ENCODE assay signal across 11 cellular contexts in the genomic region with DNA sequence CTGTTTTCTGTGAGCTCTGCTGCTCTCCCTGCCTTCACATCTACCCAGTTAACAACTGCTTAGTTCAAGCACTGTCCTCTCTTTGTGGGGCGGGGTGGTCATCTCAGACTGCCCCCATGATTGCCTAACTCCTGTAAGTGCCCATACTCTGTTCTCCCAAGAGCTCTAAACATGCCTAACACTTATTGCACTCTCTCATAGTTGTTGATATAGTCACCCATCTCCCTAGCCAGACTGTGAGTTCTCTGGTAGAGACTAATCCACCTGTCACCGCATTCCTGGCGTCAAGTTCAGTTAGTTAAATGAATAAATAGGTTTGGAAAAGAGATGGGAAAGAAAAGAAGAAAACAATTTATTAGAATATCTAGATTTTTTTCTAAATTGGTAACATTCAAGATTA. TPM values are rescaled to one million over a fixed set of nuclear protein-coding genes. Genes with fewer than 3 reads are reported as not detected.
DNase-seq lines count a peak whose midpoint lies in the region; ATAC-seq, FAIRE-seq and TF ChIP-seq lines count a peak whose summit lies in the region.
"Had no signal": no experiment of that assay in that cellular context is flagged by ENCODE, and none has a peak within 500 bp of the region (broad histone marks: within the 10 kb centered on the region; RNA-seq: fewer than 3 reads in every experiment).

No MANE protein-coding gene starts in this region.

- H3K9ac ChIP-seq in GM23248: peak overlapping the region; percentile 69

- no peaks in the 10 kb centered on the region for H4K20me1 ChIP-seq in GM23248 (ENCODE audit: insufficient read depth)
- H4K20me1 ChIP-seq in hepatocyte (ENCODE audit: insufficient read depth, poor library complexity, severe bottlenecking): no peaks in the 10 kb centered on the region

- H3K4me2 ChIP-seq in GM23248 (ENCODE audit: unreplicated experiment): peak overlapping the region; percentile 62
- H3K4me2 ChIP-seq in hepatocyte: no peak overlapping the region

- H3K27me3 ChIP-seq in GM23248 (replicated peaks; ENCODE audit: insufficient read depth) (no peaks in the 10 kb centered on the region), ascending aorta (no peaks in the 10 kb centered on the region), hepatocyte (no peaks in the 10 kb centered on the region)
- H3K27me3 ChIP-seq: thyroid gland had no signal

- intact Hi-C loops in ascending aorta (cut with DNase I): loop anchor here (5.0 kb wide), 1 partner anchor 387 kb away; the partner anchor contains the start of gene LPAR1

- H2AFZ ChIP-seq in GM23248 (no peak overlapping the region), hepatocyte (no peak overlapping the region)

- H3K9me3 ChIP-seq in GM23248 (ENCODE audit: low read depth): no peaks in the 10 kb centered on the region
- no peaks in the 10 kb centered on the region for H3K9me3 ChIP-seq in ascending aorta
- H3K9me3 ChIP-seq in hepatocyte (ENCODE audit: low read depth): no peaks in the 10 kb centered on the region
- H3K9me3 ChIP-seq: thyroid gland had no signal

- H3K4me3 ChIP-seq in GM23248: peak overlapping the region; percentile 23; the same call in 1 of the 2 replicates
- no peak overlapping the region for H3K4me3 ChIP-seq in ascending aorta
- H3K4me3 ChIP-seq in hepatocyte: no peak overlapping the region
- H3K4me3 ChIP-seq: thyroid gland had no signal

- H3K27ac ChIP-seq in GM23248 (peak overlapping the region; percentile 94), ascending aorta (peak overlapping the region; percentile 64 to 65), hepatocyte (peak overlapping the region; percentile 70), substantia nigra (ENCODE audit: low read depth, low read length, poor library complexity, severe bottlenecking) (peak overlapping the region; percentile 96)
- H3K27ac ChIP-seq: thyroid gland had no signal

- H3K4me1 ChIP-seq in GM23248 (ENCODE audit: insufficient read depth) (peaks cover 30% of the 10 kb centered on the region), ascending aorta (peaks cover 0 to 12% of the 10 kb centered on the region in 2 donors), hepatocyte (ENCODE audit: insufficient read depth) (peaks cover 18% of the 10 kb centered on the region)

- H3K9me2 ChIP-seq in GM23248 (ENCODE audit: insufficient read depth) (no peaks in the 10 kb centered on the region), hepatocyte (replicated peaks; ENCODE audit: insufficient read depth) (no peaks in the 10 kb centered on the region)

- peaks cover 32% of the 10 kb centered on the region for H3F3A ChIP-seq in GM23248 (ENCODE audit: insufficient read depth)

- in situ Hi-C loops in GM23248 (cut with MboI): loop anchor here (10.0 kb wide), 1 partner anchor 385 kb away; the partner anchor contains the start of gene LPAR1

- 4 to 8% methylated on average over 3 of the region's 3 CpGs for WGBS in GM23248 (ENCODE audit: low coverage in 1 of 2, low lambda C conversion rate in 2 of 2, missing lambda C conversion rate in 2 of 2), 2 experiments
- WGBS in hepatocyte (ENCODE audit: low lambda C conversion rate, missing lambda C conversion rate): 84% methylated on average over 3 of the region's 3 CpGs

- H3K36me3 ChIP-seq in GM23248 (ENCODE audit: low read depth) (no peaks in the 10 kb centered on the region), ascending aorta (no peaks in the 10 kb centered on the region), hepatocyte (replicated peaks; ENCODE audit: insufficient read depth, low read depth) (no peaks in the 10 kb centered on the region)
- H3K36me3 ChIP-seq: thyroid gland had no signal

- ATAC-seq in HG03025 (IDR thresholded peaks at IDR 0.05; ENCODE audit: low FRiP score, unreplicated experiment) (no peak), HG03196 (IDR thresholded peaks at IDR 0.05; ENCODE audit: unreplicated experiment) (no peak)

- FAIRE-seq in urothelium cell line (lab: Jason Lieb, UNC): no peak
- FAIRE-seq: keratinocyte had no signal

- peak; percentile 93 for DNase-seq in GM23248
- DNase-seq in ascending aorta (ENCODE audit: low spot score in 2 of 2): no peak
- DNase-seq in hepatocyte (ENCODE audit: low spot score): no peak
- DNase-seq in substantia nigra (lab: John Stamatoyannopoulos, UW): peak in 1 of 49 donors; percentile 6
- DNase-seq in urothelium cell line (ENCODE audit: low spot score): no peak
- no peak for DNase-seq in activated T-cell treated with anti-CD3 and anti-CD28 coated beads, Interleukin-2, amount 50 U/mL, for 48 hours
- DNase-seq: activated CD8-positive, alpha-beta memory T cell treated with anti-CD3 and anti-CD28 coated beads for 24 hours; thyroid gland had no signal

- no peaks in the 10 kb centered on the region for H3K79me2 ChIP-seq in GM23248 (ENCODE audit: insufficient read depth)
- H3K79me2 ChIP-seq in hepatocyte: no peaks in the 10 kb centered on the region

- TF ChIP-seq CTCF in ascending aorta (IDR thresholded peaks at IDR 0.05) (no peak), hepatocyte (IDR thresholded peaks at IDR 0.05; ENCODE audit: poor library complexity) (no peak)

RNA-seq across cellular contexts. Expression of gene MUSK, which starts 18.3 kb away (rescaled TPM):
- total RNA-seq in GM23248 (2014; rRNA removed; shearing (Covaris generic)): not detected in 2 replicates
- polyA plus RNA-seq in GM23248 (2016; fragmentation: Nextera tagmentation; extraction: Ambion mirVana) (not detected in 2 replicates), hepatocyte (0.60 TPM in 1 of 2 replicates, not detected in the other)
- total RNA-seq in ascending aorta (not detected), hepatocyte (0.47 and 1.2 TPM in 2 replicates)
- polyA plus RNA-seq: keratinocyte had no signal
